Comparison of ENCODE assay signal across 18 cellular contexts in genomic region chr1:212908971-212909370, GRCh38. TPM values are rescaled to one million over a fixed set of nuclear protein-coding genes. Genes with fewer than 3 reads are reported as not detected.
"Had no signal": no experiment of that assay in that cellular context is flagged by ENCODE, and none has a peak within 500 bp of the region (broad histone marks: within the 10 kb centered on the region; RNA-seq: fewer than 3 reads in every experiment).

No MANE protein-coding gene starts in this region.

- H3K4me1 ChIP-seq: foreskin keratinocyte, right atrium auricular region, sigmoid colon had no signal

- H3K79me2 ChIP-seq: hepatocyte had no signal

- ATAC-seq: foreskin keratinocyte; left colon; naive thymus-derived CD8-positive, alpha-beta T cell; stimulated activated naive B cell treated with anti-CD40 and anti-IgM and Interleukin-4, amounts not matched to agents 10 μg/mL and 1 μg/mL and 100 μg/mL, for 72 hours; stimulated activated naive CD8-positive, alpha-beta T cell treated with anti-CD3 and anti-CD28 coated beads, Interleukin-15, amount 100 ng/mL, for 72 hours had no signal

- H2AFZ ChIP-seq: hepatocyte had no signal

- H3K27me3 ChIP-seq: neutrophil, ovary, right atrium auricular region, sigmoid colon had no signal

- H3K9me3 ChIP-seq: neutrophil, ovary, right atrium auricular region, sigmoid colon, thoracic aorta had no signal

- H3K4me1 Mint-ChIP-seq: naive thymus-derived CD8-positive, alpha-beta T cell; stimulated activated naive B cell treated with anti-CD40 and anti-IgM and Interleukin-4, amounts not matched to agents 10 μg/mL and 1 μg/mL and 100 μg/mL, for 72 hours; stimulated activated naive CD8-positive, alpha-beta T cell treated with anti-CD3 and anti-CD28 coated beads, Interleukin-15, amount 100 ng/mL, for 72 hours had no signal

- H3K4me2 ChIP-seq: hepatocyte had no signal

- H3K27ac Mint-ChIP-seq: dendritic cell treated with granulocyte-macrophage colony-stimulating factor and Interleukin-4, amounts not matched to agents 40 ng/mL and 50 ng/mL, for 4 days; stimulated activated naive B cell treated with anti-CD40 and anti-IgM and Interleukin-4, amounts not matched to agents 10 μg/mL and 1 μg/mL and 100 μg/mL, for 72 hours had no signal

- H3K27ac ChIP-seq: foreskin keratinocyte, hepatocyte, neutrophil, ovary, right atrium auricular region, sigmoid colon, skin epidermis, thoracic aorta had no signal

- H3K4me3 Mint-ChIP-seq: dendritic cell treated with granulocyte-macrophage colony-stimulating factor and Interleukin-4, amounts not matched to agents 40 ng/mL and 50 ng/mL, for 4 days; naive thymus-derived CD8-positive, alpha-beta T cell; stimulated activated naive B cell treated with anti-CD40 and anti-IgM and Interleukin-4, amounts not matched to agents 10 μg/mL and 1 μg/mL and 100 μg/mL, for 72 hours; stimulated activated naive CD8-positive, alpha-beta T cell treated with anti-CD3 and anti-CD28 coated beads, Interleukin-15, amount 100 ng/mL, for 72 hours had no signal

- H3K27me3 Mint-ChIP-seq: stimulated activated naive CD8-positive, alpha-beta T cell treated with anti-CD3 and anti-CD28 coated beads, Interleukin-15, amount 100 ng/mL, for 72 hours had no signal

- H3K4me3 ChIP-seq: hepatocyte, ovary, right atrium auricular region, sigmoid colon, skin epidermis, thoracic aorta had no signal

- H3K9me3 Mint-ChIP-seq: dendritic cell treated with granulocyte-macrophage colony-stimulating factor and Interleukin-4, amounts not matched to agents 40 ng/mL and 50 ng/mL, for 4 days had no signal

- H3K36me3 ChIP-seq: neutrophil, ovary, right atrium auricular region, sigmoid colon, thoracic aorta had no signal

- DNase-seq: cerebellar nuclear complex; erythroblast; foreskin keratinocyte; left colon; naive thymus-derived CD8-positive, alpha-beta T cell; ovary; sigmoid colon; stimulated activated CD4-positive, alpha-beta T cell treated with anti-CD3 and anti-CD28 coated beads, Interleukin-2, amount 100 ng/mL, for 24 hours; stimulated activated CD4-positive, alpha-beta T cell treated with anti-CD3 and anti-CD28 coated beads, Interleukin-4, amount 100 ng/mL, for 4 hours; stimulated activated naive B cell treated with anti-CD40 and anti-IgM and Interleukin-4, amounts not matched to agents 10 μg/mL and 1 μg/mL and 100 μg/mL, for 72 hours; stimulated activated naive CD8-positive, alpha-beta T cell treated with anti-CD3 and anti-CD28 coated beads, Interleukin-15, amount 100 ng/mL, for 72 hours; trophoblast cell had no signal

RNA-seq across cellular contexts. Expression of gene VASH2, which starts 41.4 kb away (rescaled TPM):
- total RNA-seq: naive thymus-derived CD8-positive, alpha-beta T cell had no signal
